In the genomic region with DNA sequence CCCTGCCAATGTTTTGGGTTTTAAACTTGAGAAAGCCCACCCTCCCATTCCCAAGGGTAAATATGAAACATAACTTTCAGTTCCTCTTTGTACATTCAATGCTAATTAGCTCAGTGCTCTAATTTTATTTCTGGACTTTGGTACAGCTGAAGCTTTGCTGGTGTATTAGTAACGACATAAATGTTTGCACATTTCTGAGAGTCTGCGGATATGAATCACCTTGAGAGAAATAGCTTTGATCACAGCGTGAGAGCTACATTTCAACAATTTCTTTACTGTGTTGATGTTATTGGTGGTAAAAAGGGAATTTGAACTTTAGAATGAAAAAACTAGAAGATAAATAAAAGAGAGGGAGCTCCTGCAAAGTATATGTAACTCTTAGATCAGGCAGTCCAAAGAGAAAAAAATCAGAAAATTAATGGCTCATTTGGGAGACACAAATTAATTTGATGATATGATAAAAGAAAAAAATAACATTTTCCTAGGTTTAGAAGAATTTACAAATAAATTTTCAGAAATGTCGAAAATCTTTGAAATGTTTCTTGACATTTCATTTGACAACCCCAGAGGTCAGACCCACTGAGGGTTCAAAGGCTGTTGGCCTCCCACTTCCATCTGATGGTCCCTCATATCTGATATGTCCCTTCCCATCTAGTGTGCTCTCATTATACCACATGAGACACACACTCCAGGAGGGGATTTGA, we compare ENCODE assay signal across 1 cellular context.
TF ChIP-seq lines count a peak whose summit lies in the region.

No MANE protein-coding gene starts in this region.

TF ChIP-seq in HepG2, 621 proteins besides CTCF, POLR2A, EP300 and RAD21 (continued from another document and continues in another):
- TF ChIP-seq U2AF1 (optimal IDR thresholded peaks at IDR 0.05; ENCODE audit: low read depth, low read length) (no peak), ZNF883 (CRISPR knock-in tag; IDR thresholded peaks at IDR 0.05; ENCODE audit: not compliant biosample characterization) (no peak), NFRKB (IDR thresholded peaks at IDR 0.05) (no peak), FOXA1 (IDR thresholded peaks at IDR 0.05) (no peak), FOXA1 (CRISPR knock-in tag; IDR thresholded peaks at IDR 0.05) (peak; percentile 78), ZNF382 (CRISPR knock-in tag; IDR thresholded peaks at IDR 0.05; ENCODE audit: borderline replicate concordance) (no peak), GTF3A (CRISPR knock-in tag; conservative IDR thresholded peaks at IDR 0.05) (no peak), ZNF737 (CRISPR knock-in tag; IDR thresholded peaks at IDR 0.05; ENCODE audit: borderline replicate concordance) (no peak), SP1 (IDR thresholded peaks at IDR 0.05) (no peak), SP1 (CRISPR knock-in tag; IDR thresholded peaks at IDR 0.05) (no peak), ZNF256 (CRISPR knock-in tag; conservative IDR thresholded peaks at IDR 0.05) (no peak), ZNF451 (CRISPR knock-in tag; IDR thresholded peaks at IDR 0.05) (no peak), ZNF331 (CRISPR knock-in tag; IDR thresholded peaks at IDR 0.05) (peak; percentile 43; the same call in 1 of the 2 replicates), RFXANK (CRISPR knock-in tag; IDR thresholded peaks at IDR 0.05) (no peak), ARNT (IDR thresholded peaks at IDR 0.05) (no peak), ZNF83 (CRISPR knock-in tag; IDR thresholded peaks at IDR 0.05; ENCODE audit: borderline replicate concordance) (no peak), FOXC1 (CRISPR knock-in tag; IDR thresholded peaks at IDR 0.05; ENCODE audit: borderline replicate concordance) (no peak), ZNF160 (CRISPR knock-in tag; IDR thresholded peaks at IDR 0.05) (no peak), NFE2L1 (CRISPR knock-in tag; IDR thresholded peaks at IDR 0.05; ENCODE audit: borderline replicate concordance) (no peak), ZBTB7B (CRISPR knock-in tag; IDR thresholded peaks at IDR 0.05) (peak; percentile 29; the same call in 1 of the 2 replicates), FOSL2 (CRISPR knock-in tag; IDR thresholded peaks at IDR 0.05) (peak; percentile 94)
- TF ChIP-seq, protein P1, sequence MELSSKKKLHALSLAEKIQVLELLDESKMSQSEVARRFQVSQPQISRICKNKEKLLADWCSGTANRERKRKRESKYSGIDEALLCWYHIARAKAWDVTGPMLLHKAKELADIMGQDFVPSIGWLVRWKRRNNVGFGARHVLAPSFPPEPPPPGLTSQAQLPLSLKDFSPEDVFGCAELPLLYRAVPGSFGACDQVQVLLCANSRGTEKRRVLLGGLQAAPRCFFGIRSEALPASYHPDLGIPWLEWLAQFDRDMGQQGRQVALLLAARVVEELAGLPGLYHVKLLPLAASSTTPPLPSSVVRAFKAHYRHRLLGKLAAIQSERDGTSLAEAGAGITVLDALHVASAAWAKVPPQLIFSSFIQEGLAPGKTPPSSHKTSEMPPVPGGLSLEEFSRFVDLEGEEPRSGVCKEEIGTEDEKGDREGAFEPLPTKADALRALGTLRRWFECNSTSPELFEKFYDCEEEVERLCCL (CRISPR knock-in tag; IDR thresholded peaks at IDR 0.05; ENCODE audit: borderline replicate concordance), result no peak
- TF ChIP-seq, protein P2, sequence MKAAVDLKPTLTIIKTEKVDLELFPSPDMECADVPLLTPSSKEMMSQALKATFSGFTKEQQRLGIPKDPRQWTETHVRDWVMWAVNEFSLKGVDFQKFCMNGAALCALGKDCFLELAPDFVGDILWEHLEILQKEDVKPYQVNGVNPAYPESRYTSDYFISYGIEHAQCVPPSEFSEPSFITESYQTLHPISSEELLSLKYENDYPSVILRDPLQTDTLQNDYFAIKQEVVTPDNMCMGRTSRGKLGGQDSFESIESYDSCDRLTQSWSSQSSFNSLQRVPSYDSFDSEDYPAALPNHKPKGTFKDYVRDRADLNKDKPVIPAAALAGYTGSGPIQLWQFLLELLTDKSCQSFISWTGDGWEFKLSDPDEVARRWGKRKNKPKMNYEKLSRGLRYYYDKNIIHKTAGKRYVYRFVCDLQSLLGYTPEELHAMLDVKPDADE (CRISPR knock-in tag; IDR thresholded peaks at IDR 0.05), result no peak
- TF ChIP-seq, protein P3, sequence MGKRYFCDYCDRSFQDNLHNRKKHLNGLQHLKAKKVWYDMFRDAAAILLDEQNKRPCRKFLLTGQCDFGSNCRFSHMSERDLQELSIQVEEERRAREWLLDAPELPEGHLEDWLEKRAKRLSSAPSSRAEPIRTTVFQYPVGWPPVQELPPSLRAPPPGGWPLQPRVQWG (CRISPR knock-in tag; IDR thresholded peaks at IDR 0.05; ENCODE audit: borderline replicate concordance, low read depth), result no peak
- TF ChIP-seq, protein P4, sequence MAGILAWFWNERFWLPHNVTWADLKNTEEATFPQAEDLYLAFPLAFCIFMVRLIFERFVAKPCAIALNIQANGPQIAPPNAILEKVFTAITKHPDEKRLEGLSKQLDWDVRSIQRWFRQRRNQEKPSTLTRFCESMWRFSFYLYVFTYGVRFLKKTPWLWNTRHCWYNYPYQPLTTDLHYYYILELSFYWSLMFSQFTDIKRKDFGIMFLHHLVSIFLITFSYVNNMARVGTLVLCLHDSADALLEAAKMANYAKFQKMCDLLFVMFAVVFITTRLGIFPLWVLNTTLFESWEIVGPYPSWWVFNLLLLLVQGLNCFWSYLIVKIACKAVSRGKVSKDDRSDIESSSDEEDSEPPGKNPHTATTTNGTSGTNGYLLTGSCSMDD (CRISPR knock-in tag; IDR thresholded peaks at IDR 0.05), result no peak
- TF ChIP-seq, protein P5, sequence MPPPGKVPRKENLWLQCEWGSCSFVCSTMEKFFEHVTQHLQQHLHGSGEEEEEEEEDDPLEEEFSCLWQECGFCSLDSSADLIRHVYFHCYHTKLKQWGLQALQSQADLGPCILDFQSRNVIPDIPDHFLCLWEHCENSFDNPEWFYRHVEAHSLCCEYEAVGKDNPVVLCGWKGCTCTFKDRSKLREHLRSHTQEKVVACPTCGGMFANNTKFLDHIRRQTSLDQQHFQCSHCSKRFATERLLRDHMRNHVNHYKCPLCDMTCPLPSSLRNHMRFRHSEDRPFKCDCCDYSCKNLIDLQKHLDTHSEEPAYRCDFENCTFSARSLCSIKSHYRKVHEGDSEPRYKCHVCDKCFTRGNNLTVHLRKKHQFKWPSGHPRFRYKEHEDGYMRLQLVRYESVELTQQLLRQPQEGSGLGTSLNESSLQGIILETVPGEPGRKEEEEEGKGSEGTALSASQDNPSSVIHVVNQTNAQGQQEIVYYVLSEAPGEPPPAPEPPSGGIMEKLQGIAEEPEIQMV (CRISPR knock-in tag; IDR thresholded peaks at IDR 0.05; ENCODE audit: low read depth), result no peak
- TF ChIP-seq, protein P6, sequence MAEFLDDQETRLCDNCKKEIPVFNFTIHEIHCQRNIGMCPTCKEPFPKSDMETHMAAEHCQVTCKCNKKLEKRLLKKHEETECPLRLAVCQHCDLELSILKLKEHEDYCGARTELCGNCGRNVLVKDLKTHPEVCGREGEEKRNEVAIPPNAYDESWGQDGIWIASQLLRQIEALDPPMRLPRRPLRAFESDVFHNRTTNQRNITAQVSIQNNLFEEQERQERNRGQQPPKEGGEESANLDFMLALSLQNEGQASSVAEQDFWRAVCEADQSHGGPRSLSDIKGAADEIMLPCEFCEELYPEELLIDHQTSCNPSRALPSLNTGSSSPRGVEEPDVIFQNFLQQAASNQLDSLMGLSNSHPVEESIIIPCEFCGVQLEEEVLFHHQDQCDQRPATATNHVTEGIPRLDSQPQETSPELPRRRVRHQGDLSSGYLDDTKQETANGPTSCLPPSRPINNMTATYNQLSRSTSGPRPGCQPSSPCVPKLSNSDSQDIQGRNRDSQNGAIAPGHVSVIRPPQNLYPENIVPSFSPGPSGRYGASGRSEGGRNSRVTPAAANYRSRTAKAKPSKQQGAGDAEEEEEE (CRISPR knock-in tag; IDR thresholded peaks at IDR 0.05; ENCODE audit: borderline replicate concordance), result no peak
- TF ChIP-seq, protein P7, sequence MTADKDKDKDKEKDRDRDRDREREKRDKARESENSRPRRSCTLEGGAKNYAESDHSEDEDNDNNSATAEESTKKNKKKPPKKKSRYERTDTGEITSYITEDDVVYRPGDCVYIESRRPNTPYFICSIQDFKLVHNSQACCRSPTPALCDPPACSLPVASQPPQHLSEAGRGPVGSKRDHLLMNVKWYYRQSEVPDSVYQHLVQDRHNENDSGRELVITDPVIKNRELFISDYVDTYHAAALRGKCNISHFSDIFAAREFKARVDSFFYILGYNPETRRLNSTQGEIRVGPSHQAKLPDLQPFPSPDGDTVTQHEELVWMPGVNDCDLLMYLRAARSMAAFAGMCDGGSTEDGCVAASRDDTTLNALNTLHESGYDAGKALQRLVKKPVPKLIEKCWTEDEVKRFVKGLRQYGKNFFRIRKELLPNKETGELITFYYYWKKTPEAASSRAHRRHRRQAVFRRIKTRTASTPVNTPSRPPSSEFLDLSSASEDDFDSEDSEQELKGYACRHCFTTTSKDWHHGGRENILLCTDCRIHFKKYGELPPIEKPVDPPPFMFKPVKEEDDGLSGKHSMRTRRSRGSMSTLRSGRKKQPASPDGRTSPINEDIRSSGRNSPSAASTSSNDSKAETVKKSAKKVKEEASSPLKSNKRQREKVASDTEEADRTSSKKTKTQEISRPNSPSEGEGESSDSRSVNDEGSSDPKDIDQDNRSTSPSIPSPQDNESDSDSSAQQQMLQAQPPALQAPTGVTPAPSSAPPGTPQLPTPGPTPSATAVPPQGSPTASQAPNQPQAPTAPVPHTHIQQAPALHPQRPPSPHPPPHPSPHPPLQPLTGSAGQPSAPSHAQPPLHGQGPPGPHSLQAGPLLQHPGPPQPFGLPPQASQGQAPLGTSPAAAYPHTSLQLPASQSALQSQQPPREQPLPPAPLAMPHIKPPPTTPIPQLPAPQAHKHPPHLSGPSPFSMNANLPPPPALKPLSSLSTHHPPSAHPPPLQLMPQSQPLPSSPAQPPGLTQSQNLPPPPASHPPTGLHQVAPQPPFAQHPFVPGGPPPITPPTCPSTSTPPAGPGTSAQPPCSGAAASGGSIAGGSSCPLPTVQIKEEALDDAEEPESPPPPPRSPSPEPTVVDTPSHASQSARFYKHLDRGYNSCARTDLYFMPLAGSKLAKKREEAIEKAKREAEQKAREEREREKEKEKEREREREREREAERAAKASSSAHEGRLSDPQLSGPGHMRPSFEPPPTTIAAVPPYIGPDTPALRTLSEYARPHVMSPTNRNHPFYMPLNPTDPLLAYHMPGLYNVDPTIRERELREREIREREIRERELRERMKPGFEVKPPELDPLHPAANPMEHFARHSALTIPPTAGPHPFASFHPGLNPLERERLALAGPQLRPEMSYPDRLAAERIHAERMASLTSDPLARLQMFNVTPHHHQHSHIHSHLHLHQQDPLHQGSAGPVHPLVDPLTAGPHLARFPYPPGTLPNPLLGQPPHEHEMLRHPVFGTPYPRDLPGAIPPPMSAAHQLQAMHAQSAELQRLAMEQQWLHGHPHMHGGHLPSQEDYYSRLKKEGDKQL (CRISPR knock-in tag; IDR thresholded peaks at IDR 0.05; ENCODE audit: low read depth), result peak; percentile 71
- TF ChIP-seq, protein P8, sequence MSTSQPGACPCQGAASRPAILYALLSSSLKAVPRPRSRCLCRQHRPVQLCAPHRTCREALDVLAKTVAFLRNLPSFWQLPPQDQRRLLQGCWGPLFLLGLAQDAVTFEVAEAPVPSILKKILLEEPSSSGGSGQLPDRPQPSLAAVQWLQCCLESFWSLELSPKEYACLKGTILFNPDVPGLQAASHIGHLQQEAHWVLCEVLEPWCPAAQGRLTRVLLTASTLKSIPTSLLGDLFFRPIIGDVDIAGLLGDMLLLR (CRISPR knock-in tag; IDR thresholded peaks at IDR 0.05), result no peak
- TF ChIP-seq, protein P9, sequence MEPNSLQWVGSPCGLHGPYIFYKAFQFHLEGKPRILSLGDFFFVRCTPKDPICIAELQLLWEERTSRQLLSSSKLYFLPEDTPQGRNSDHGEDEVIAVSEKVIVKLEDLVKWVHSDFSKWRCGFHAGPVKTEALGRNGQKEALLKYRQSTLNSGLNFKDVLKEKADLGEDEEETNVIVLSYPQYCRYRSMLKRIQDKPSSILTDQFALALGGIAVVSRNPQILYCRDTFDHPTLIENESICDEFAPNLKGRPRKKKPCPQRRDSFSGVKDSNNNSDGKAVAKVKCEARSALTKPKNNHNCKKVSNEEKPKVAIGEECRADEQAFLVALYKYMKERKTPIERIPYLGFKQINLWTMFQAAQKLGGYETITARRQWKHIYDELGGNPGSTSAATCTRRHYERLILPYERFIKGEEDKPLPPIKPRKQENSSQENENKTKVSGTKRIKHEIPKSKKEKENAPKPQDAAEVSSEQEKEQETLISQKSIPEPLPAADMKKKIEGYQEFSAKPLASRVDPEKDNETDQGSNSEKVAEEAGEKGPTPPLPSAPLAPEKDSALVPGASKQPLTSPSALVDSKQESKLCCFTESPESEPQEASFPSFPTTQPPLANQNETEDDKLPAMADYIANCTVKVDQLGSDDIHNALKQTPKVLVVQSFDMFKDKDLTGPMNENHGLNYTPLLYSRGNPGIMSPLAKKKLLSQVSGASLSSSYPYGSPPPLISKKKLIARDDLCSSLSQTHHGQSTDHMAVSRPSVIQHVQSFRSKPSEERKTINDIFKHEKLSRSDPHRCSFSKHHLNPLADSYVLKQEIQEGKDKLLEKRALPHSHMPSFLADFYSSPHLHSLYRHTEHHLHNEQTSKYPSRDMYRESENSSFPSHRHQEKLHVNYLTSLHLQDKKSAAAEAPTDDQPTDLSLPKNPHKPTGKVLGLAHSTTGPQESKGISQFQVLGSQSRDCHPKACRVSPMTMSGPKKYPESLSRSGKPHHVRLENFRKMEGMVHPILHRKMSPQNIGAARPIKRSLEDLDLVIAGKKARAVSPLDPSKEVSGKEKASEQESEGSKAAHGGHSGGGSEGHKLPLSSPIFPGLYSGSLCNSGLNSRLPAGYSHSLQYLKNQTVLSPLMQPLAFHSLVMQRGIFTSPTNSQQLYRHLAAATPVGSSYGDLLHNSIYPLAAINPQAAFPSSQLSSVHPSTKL (CRISPR knock-in tag; IDR thresholded peaks at IDR 0.05), result peak; percentile 90
- TF ChIP-seq, protein P10, sequence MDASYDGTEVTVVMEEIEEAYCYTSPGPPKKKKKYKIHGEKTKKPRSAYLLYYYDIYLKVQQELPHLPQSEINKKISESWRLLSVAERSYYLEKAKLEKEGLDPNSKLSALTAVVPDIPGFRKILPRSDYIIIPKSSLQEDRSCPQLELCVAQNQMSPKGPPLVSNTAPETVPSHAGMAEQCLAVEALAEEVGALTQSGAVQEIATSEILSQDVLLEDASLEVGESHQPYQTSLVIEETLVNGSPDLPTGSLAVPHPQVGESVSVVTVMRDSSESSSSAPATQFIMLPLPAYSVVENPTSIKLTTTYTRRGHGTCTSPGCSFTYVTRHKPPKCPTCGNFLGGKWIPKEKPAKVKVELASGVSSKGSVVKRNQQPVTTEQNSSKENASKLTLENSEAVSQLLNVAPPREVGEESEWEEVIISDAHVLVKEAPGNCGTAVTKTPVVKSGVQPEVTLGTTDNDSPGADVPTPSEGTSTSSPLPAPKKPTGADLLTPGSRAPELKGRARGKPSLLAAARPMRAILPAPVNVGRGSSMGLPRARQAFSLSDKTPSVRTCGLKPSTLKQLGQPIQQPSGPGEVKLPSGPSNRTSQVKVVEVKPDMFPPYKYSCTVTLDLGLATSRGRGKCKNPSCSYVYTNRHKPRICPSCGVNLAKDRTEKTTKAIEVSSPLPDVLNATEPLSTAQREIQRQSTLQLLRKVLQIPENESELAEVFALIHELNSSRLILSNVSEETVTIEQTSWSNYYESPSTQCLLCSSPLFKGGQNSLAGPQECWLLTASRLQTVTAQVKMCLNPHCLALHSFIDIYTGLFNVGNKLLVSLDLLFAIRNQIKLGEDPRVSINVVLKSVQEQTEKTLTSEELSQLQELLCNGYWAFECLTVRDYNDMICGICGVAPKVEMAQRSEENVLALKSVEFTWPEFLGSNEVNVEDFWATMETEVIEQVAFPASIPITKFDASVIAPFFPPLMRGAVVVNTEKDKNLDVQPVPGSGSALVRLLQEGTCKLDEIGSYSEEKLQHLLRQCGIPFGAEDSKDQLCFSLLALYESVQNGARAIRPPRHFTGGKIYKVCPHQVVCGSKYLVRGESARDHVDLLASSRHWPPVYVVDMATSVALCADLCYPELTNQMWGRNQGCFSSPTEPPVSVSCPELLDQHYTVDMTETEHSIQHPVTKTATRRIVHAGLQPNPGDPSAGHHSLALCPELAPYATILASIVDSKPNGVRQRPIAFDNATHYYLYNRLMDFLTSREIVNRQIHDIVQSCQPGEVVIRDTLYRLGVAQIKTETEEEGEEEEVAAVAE (CRISPR knock-in tag; IDR thresholded peaks at IDR 0.05; ENCODE audit: borderline replicate concordance), result no peak
